ENCODE assay signal across 1 cellular context in the genomic region with DNA sequence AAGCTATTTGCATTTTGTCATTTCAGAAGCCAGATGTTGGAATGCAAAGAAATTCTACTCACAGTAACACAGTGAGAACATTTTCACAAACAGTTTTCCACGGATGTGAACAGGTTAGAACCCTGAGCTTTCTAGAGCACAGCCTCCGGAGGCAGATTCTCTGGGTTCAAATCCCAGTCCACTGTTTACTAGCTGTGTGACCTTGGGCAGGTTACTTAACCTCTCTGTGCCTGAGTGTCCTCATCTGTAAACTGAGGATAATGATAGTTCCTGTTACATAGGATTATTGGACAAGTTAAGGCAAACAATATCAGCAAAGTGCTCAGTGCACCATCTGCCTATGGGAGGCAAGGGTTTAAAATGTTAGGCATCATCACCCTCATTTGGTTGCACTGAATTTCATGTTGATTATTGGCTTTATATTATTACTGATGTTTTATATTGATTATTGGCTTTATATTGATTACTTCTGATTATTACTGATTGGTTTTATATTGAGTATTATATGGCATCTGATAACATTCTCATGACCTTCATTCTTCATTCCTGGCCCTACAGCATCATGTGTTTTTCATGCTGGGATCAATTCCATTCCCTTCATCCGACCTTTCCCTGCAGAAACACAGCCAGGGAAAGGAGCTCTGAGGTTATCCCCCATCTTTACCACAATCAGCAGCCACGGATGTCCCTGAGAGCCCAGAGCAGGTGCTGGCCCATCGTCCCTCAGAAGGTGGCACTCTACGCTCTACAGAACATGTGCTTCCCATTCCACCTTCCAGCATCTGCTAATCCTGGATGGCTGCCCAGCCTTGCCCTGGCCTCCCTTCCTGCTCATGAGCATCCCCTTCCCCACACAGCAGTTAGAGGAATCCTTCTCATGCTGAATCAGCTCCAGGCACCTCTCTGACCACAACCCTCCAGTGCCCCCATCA.
TF ChIP-seq lines count a peak whose summit lies in the region.

No MANE protein-coding gene starts in this region.

TF ChIP-seq in K562, 482 proteins besides CTCF, POLR2A, EP300 and RAD21 (continued from another document):
- TF ChIP-seq HEY1 (CRISPR knock-in tag; IDR thresholded peaks at IDR 0.05; ENCODE audit: borderline replicate concordance): no peak
- 0 out of 4 replicates have a peak, but pooled peaks of 1 of the 2 experiments have one; percentile 20 for TF ChIP-seq KDM1A (IDR thresholded peaks at IDR 0.05)
- no peak for TF ChIP-seq FIP1L1 (IDR thresholded peaks at IDR 0.05; ENCODE audit: low read depth, low read length, poor library complexity, severe bottlenecking)
- TF ChIP-seq ZFP36 (IDR thresholded peaks at IDR 0.05; ENCODE audit: low read depth, low read length, partially characterized antibody): peak; percentile 78
- TF ChIP-seq, protein P1, sequence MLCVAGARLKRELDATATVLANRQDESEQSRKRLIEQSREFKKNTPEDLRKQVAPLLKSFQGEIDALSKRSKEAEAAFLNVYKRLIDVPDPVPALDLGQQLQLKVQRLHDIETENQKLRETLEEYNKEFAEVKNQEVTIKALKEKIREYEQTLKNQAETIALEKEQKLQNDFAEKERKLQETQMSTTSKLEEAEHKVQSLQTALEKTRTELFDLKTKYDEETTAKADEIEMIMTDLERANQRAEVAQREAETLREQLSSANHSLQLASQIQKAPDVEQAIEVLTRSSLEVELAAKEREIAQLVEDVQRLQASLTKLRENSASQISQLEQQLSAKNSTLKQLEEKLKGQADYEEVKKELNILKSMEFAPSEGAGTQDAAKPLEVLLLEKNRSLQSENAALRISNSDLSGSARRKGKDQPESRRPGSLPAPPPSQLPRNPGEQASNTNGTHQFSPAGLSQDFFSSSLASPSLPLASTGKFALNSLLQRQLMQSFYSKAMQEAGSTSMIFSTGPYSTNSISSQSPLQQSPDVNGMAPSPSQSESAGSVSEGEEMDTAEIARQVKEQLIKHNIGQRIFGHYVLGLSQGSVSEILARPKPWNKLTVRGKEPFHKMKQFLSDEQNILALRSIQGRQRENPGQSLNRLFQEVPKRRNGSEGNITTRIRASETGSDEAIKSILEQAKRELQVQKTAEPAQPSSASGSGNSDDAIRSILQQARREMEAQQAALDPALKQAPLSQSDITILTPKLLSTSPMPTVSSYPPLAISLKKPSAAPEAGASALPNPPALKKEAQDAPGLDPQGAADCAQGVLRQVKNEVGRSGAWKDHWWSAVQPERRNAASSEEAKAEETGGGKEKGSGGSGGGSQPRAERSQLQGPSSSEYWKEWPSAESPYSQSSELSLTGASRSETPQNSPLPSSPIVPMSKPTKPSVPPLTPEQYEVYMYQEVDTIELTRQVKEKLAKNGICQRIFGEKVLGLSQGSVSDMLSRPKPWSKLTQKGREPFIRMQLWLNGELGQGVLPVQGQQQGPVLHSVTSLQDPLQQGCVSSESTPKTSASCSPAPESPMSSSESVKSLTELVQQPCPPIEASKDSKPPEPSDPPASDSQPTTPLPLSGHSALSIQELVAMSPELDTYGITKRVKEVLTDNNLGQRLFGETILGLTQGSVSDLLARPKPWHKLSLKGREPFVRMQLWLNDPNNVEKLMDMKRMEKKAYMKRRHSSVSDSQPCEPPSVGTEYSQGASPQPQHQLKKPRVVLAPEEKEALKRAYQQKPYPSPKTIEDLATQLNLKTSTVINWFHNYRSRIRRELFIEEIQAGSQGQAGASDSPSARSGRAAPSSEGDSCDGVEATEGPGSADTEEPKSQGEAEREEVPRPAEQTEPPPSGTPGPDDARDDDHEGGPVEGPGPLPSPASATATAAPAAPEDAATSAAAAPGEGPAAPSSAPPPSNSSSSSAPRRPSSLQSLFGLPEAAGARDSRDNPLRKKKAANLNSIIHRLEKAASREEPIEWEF (CRISPR knock-in tag; IDR thresholded peaks at IDR 0.05): peak; percentile 98
- no peak for TF ChIP-seq NONO (IDR thresholded peaks at IDR 0.05; ENCODE audit: low read depth in 2 of 2, low read length in 1 of 2)
- no peak for TF ChIP-seq PRMT5 (CRISPR knock-in tag; IDR thresholded peaks at IDR 0.05)
- TF ChIP-seq BCOR (IDR thresholded peaks at IDR 0.05): peak; percentile 68; the same call in 1 of the 2 replicates
- TF ChIP-seq, protein P2, sequence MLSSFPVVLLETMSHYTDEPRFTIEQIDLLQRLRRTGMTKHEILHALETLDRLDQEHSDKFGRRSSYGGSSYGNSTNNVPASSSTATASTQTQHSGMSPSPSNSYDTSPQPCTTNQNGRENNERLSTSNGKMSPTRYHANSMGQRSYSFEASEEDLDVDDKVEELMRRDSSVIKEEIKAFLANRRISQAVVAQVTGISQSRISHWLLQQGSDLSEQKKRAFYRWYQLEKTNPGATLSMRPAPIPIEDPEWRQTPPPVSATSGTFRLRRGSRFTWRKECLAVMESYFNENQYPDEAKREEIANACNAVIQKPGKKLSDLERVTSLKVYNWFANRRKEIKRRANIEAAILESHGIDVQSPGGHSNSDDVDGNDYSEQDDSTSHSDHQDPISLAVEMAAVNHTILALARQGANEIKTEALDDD (IDR thresholded peaks at IDR 0.05): no peak
- peak; percentile 90 for TF ChIP-seq RBM25 (IDR thresholded peaks at IDR 0.05; ENCODE audit: low read depth, low read length, severe bottlenecking)
TF ChIP-seq in K562: peak in this region for 5.
